Comparison of ENCODE assay signal across 8 cellular contexts in the genomic region with DNA sequence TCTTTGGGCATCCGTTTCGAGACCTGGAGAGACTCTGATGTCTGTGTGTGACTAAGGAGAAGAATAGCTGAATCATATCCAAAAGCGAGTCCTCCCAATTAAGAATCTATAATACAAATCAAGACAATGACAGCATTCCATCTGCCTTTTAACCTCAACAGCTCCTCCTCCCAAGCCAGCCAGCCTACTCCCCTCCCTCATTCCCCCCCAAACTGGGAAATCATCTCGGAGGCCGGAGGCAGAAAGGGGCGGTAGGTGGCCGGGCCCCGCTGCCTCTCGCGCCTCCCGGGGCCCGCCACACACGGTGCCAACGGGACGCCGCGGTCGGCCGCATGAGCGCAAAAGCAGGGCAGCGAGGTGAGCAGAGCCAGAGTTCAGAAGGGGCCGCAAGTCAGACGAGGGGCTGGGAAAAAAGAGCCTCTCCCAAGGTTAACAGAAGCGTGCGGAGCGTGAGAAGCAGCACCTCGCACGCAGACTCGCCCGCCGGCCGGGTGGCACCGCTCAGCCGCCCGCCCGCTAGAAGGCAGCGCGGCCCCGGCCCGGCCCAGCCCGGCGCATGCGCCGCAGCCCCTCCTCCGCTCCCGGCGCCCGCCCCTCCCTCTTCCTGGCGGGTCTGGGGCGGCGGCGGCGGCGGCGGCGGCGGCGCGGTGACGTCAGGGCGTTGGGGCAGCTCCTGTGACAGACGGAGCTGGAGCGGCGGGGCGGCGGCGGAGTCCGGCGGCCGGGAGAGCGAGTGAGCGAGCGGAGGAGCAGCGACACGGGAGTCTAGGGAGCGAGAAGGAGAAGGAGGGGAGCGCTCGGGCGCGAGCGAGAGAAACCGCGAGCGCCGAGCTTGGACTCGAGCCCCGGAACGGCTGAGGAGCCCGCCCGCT. TPM values are rescaled to one million over a fixed set of nuclear protein-coding genes. Genes with fewer than 3 reads are reported as not detected.
DNase-seq lines count a peak whose midpoint lies in the region; ATAC-seq and TF ChIP-seq lines count a peak whose summit lies in the region.

A gene (plus strand): TSS at position 681 of the 872 bp plus-strand sequence. CDS start 44,635 bp downstream, outside the sequence.

- H3K4me2 ChIP-seq in PC-3 (ENCODE audit: low read length), result peak within 1 kb of the TSS; percentile 94

- H2AFZ ChIP-seq in PC-3 (ENCODE audit: low read length), result peak within 1 kb of the TSS; percentile 90

- TSS peak; percentile 88 for BruUV-seq in PC-3 (replicated peaks; lab: Mats Ljungman, UMichigan)

- peak; percentile 81 for ATAC-seq in GM21423 (IDR thresholded peaks at IDR 0.05; ENCODE audit: unreplicated experiment)
- ATAC-seq in PC-3, result peak; percentile 81

- H3K79me2 ChIP-seq in PC-3 (ENCODE audit: low read length), result peaks cover 44% of the 10 kb centered on the region

- DNase-seq in D341Med (ENCODE audit: low spot score) (peak; percentile 95), PC-3 (peak; percentile 85), activated T-cell treated with anti-CD3 and anti-CD28 coated beads for 48 hours (ENCODE audit: low read depth) (peak; percentile 97), epithelial cell of proximal tubule (ENCODE audit: low read depth) (no peak)
- DNase-seq in stimulated activated CD8-positive, alpha-beta memory T cell treated with anti-CD3 and anti-CD28 coated beads, Interleukin-4, amount 100 ng/mL, for 48 hours, result peak; percentile 95

- no peaks in the 10 kb centered on the region for H3F3A ChIP-seq in PC-3 (ENCODE audit: low read length, unreplicated experiment)

- no peaks in the 10 kb centered on the region; the same call in none of the 2 replicates for H3K4me1 ChIP-seq in HUES6 (ENCODE audit: control insufficient read depth, insufficient read depth, low read length)
- peaks cover 19% of the 10 kb centered on the region for H3K4me1 ChIP-seq in PC-3 (ENCODE audit: insufficient read depth, low read length)
- peaks cover 11 to 12% of the 10 kb centered on the region in 2 donors for H3K4me1 ChIP-seq in mucosa of rectum (ENCODE audit: control insufficient read depth in 2 of 2, insufficient read depth in 2 of 2, low read length in 2 of 2)

- H3K9ac ChIP-seq in HUES6 (ENCODE audit: low read length) (peak within 1 kb of the TSS; percentile 91), PC-3 (ENCODE audit: low read length) (peak within 1 kb of the TSS; percentile 97), mucosa of rectum (ENCODE audit: low read depth in 1 of 2, low read length in 2 of 2) (peak within 1 kb of the TSS; percentile 86 to 95)

- TF ChIP-seq CTCF in PC-3 (conservative IDR thresholded peaks at IDR 0.05; ENCODE audit: low read depth, low read length) (0 out of 2 replicates have a peak, but pooled peaks have one; percentile 7), epithelial cell of proximal tubule (conservative IDR thresholded peaks at IDR 0.05; ENCODE audit: low read depth, low read length) (no peak)

- CTCF ChIA-PET in PC-3 (lab: Charles Lee), result interaction anchor here (0.6 to 1.1 kb wide), 4 partner anchors 13 to 423 kb away, joined by 3 to 8 read pairs (median 4); no protein-coding TSS in a partner anchor

- H4K20me1 ChIP-seq in PC-3 (ENCODE audit: low read length), result peaks cover 30% of the 10 kb centered on the region

- peak within 1 kb of the TSS; percentile 83 for H3K4me3 ChIP-seq in HUES6 (ENCODE audit: low read depth, low read length)
- H3K4me3 ChIP-seq in PC-3 (ENCODE audit: low read length), result peak within 1 kb of the TSS; percentile 99
- peak within 1 kb of the TSS; percentile 98 for H3K4me3 ChIP-seq in epithelial cell of proximal tubule (ENCODE audit: low read depth, low read length)
- H3K4me3 ChIP-seq in mucosa of rectum (ENCODE audit: low read length in 2 of 2), result peak within 1 kb of the TSS; percentile 88 to 95

- intact Hi-C loops in PC-3 (cut with micrococcal nuclease), result loop anchor here (5.0 to 10.0 kb wide), 2 partner anchors 62 to 81 kb away; a partner anchor contains a TSS

- H3K9me3 ChIP-seq in HUES6 (ENCODE audit: control insufficient read depth, insufficient read depth, low read depth, low read length) (no peaks in the 10 kb centered on the region), PC-3 (ENCODE audit: low read length) (no peaks in the 10 kb centered on the region), mucosa of rectum (ENCODE audit: control insufficient read depth in 2 of 2, low read length in 2 of 2) (no peaks in the 10 kb centered on the region)

- peak within 1 kb of the TSS; percentile 98 for H3K27ac ChIP-seq in HUES6 (ENCODE audit: low read depth, low read length)
- peak within 1 kb of the TSS; percentile 90 for H3K27ac ChIP-seq in PC-3 (ENCODE audit: low read length)
- peak within 1 kb of the TSS; percentile 96 to 98 for H3K27ac ChIP-seq in mucosa of rectum (ENCODE audit: low read depth in 2 of 2, low read length in 2 of 2)

- POLR2A ChIA-PET in PC-3 (lab: Charles Lee; ENCODE audit: unreplicated experiment), result interaction anchor here (0.5 to 0.7 kb wide), 6 partner anchors 19 to 194 kb away, joined by 3 to 12 read pairs (median 7); no protein-coding TSS in a partner anchor

- H3K36me3 ChIP-seq in HUES6 (ENCODE audit: control insufficient read depth, insufficient read depth, low read length), result no peaks in the 10 kb centered on the region
- no peaks in the 10 kb centered on the region for H3K36me3 ChIP-seq in PC-3 (ENCODE audit: low read depth, low read length)
- no peaks in the 10 kb centered on the region for H3K36me3 ChIP-seq in mucosa of rectum (ENCODE audit: control insufficient read depth in 2 of 2, insufficient read depth in 2 of 2, low read length in 2 of 2)

- H3K27me3 ChIP-seq in HUES6 (ENCODE audit: control insufficient read depth, insufficient read depth, low read length), result no peaks in the 10 kb centered on the region
- H3K27me3 ChIP-seq in PC-3 (ENCODE audit: low read length), result no peaks in the 10 kb centered on the region
- no peaks in the 10 kb centered on the region for H3K27me3 ChIP-seq in mucosa of rectum (ENCODE audit: control insufficient read depth in 2 of 2, insufficient read depth in 2 of 2, low read length in 2 of 2)

- no peaks in the 10 kb centered on the region for H3K9me2 ChIP-seq in PC-3 (replicated peaks; ENCODE audit: low read length)

RNA-seq across cellular contexts. Expression of the gene that starts here (rescaled TPM):
- 45.0 and 49.1 TPM in 2 replicates for total RNA-seq in PC-3 (2014; rRNA removed)
- total RNA-seq in epithelial cell of proximal tubule, result 60.4 and 60.8 TPM in 2 replicates
